36 cellular contexts compared by ENCODE assay signal in the genomic region with DNA sequence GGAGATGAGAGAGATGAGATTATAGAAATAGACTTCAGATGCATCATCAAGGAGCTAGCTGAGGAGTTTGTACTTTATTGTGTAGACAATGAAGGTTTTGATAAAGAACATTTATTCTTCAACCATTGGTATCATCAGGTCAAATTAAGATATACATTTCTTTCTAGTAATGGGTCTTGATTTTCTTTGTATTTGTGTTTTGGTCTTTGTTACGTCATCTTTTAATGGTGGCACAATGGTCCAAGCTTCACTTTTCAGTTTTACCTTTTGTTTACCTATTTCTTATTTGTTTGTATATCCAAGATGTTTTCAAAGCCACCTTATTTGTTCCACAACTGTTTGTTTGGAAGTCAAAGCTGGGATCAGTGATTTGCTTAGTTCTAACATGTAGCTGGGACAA. TPM values are rescaled to one million over a fixed set of nuclear protein-coding genes. Genes with fewer than 3 reads are reported as not detected.
"Had no signal": no experiment of that assay in that cellular context is flagged by ENCODE, and none has a peak within 500 bp of the region (broad histone marks: within the 10 kb centered on the region; RNA-seq: fewer than 3 reads in every experiment).

No MANE protein-coding gene starts in this region.

- H3K27ac ChIP-seq: adrenal gland, body of pancreas, brain microvascular endothelial cell, breast epithelium, VCaP had no signal

- H3K4me1 ChIP-seq: adrenal gland, body of pancreas, breast epithelium had no signal

- H3K9me3 ChIP-seq: adrenal gland, body of pancreas, breast epithelium had no signal

- H3K36me3 ChIP-seq: adrenal gland, brain microvascular endothelial cell, breast epithelium had no signal

- H3K27me3 ChIP-seq: adrenal gland, body of pancreas, brain microvascular endothelial cell, breast epithelium had no signal

- DNase-seq: activated B cell treated with CpG ODN at 0.5 μM for 24 hours; activated CD4-positive, alpha-beta memory T cell treated with anti-CD3 and anti-CD28 coated beads for 36 hours; activated CD4-positive, alpha-beta T cell treated with anti-CD3 and anti-CD28 coated beads for 4 hours; activated CD4-positive, alpha-beta T cell treated with anti-CD3 and anti-CD28 coated beads, Interleukin-2, amount 10 ng/mL, durations not matched to agents 24 days and 14 days; activated CD4-positive, alpha-beta T cell treated with anti-CD3 and anti-CD28 coated beads, Interleukin-2, amount 50 U/mL, for 1 hour; activated CD4-positive, alpha-beta T cell treated with anti-CD3 and anti-CD28 coated beads, Interleukin-2, amount 50 U/mL, for 4 hours; activated CD4-positive, CD25-positive, alpha-beta regulatory T cell treated with anti-CD3 and anti-CD28 coated beads, Interleukin-2, amount 50 U/mL, for 72 hours; activated CD8-positive, alpha-beta memory T cell treated with anti-CD3 and anti-CD28 coated beads, Interleukin-2, amount 50 U/mL, for 4 hours; activated CD8-positive, alpha-beta T cell treated with anti-CD3 and anti-CD28 coated beads for 36 hours; activated effector memory CD4-positive, alpha-beta T cell treated with anti-CD3 and anti-CD28 coated beads, Interleukin-2, amount 50 U/mL, for 16 hours; activated gamma-delta T cell treated with Interleukin-2 at 50 U/mL for 16 hours; activated naive CD4-positive, alpha-beta T cell; activated naive CD4-positive, alpha-beta T cell treated with anti-CD3 and anti-CD28 coated beads for 36 hours; activated naive CD4-positive, alpha-beta T cell treated with anti-CD3 and anti-CD28 coated beads, Interleukin-2, amount 50 U/mL, for 16 hours; activated naive CD8-positive, alpha-beta T cell treated with anti-CD3 and anti-CD28 coated beads for 36 hours; activated T-cell treated with anti-CD3 and anti-CD28 coated beads for 4 hours; activated T-cell treated with anti-CD3 and anti-CD28 coated beads, Interleukin-2, amount 50 U/mL, for 1 hour; activated T-cell treated with anti-CD3 and anti-CD28 coated beads, Interleukin-2, amount 50 U/mL, for 4 hours; activated T-cell treated with anti-CD3 and anti-CD28 coated beads, Interleukin-2, amount 50 U/mL, for 72 hours; adrenal gland; amniotic stem cell; aorta; body of pancreas; brain microvascular endothelial cell; central memory CD4-positive, alpha-beta T cell; T-helper 2 cell; T-helper 9 cell had no signal

- FAIRE-seq: astrocyte, colon, TTC549 had no signal

- ATAC-seq: activated CD8-positive, alpha-beta T cell treated with anti-CD3 and anti-CD28 coated beads for 36 hours; activated naive CD4-positive, alpha-beta T cell treated with anti-CD3 and anti-CD28 coated beads, Interleukin-2, amount 50 U/mL, for 72 hours; activated T-cell treated with anti-CD3 and anti-CD28 coated beads, Interleukin-2, amount 50 U/mL, for 4 hours; activated T-cell treated with anti-CD3 and anti-CD28 coated beads, Interleukin-2, amount 50 U/mL, for 72 hours; activated T-helper 17 cell treated with anti-CD3 and anti-CD28 coated beads, Interleukin-2, amount 50 U/mL, for 72 hours; body of pancreas had no signal

- H3K4me3 ChIP-seq: adrenal gland, body of pancreas, breast epithelium had no signal

RNA-seq across cellular contexts. Expression of a gene that starts 44.5 kb away (rescaled TPM):
- total RNA-seq: activated B cell treated with CpG ODN at 0.5 μM for 24 hours; activated CD4-positive, alpha-beta memory T cell treated with anti-CD3 and anti-CD28 coated beads for 36 hours; activated CD4-positive, alpha-beta T cell treated with anti-CD3 and anti-CD28 coated beads, Interleukin-2, amount 10 ng/mL, durations not matched to agents 24 days and 14 days; activated CD8-positive, alpha-beta memory T cell treated with anti-CD3 and anti-CD28 coated beads for 36 hours; activated CD8-positive, alpha-beta T cell treated with anti-CD3 and anti-CD28 coated beads for 36 hours; activated naive CD4-positive, alpha-beta T cell treated with anti-CD3 and anti-CD28 coated beads for 36 hours; activated naive CD4-positive, alpha-beta T cell treated with anti-CD3 and anti-CD28 coated beads, Interleukin-2, amount 50 U/mL, for 72 hours; activated naive CD8-positive, alpha-beta T cell treated with anti-CD3 and anti-CD28 coated beads for 36 hours; activated T-cell treated with anti-CD3 and anti-CD28 coated beads, Interleukin-2, amount 50 U/mL, for 4 hours; activated T-cell treated with anti-CD3 and anti-CD28 coated beads, Interleukin-2, amount 50 U/mL, for 72 hours; activated T-helper 1 cell treated with anti-CD3 and anti-CD28 coated beads, Interleukin-12 subunit alpha, Interleukin-12 subunit beta, Interleukin-2, Interleukin-4 antibody, amounts not matched to agents 30 ng/mL and 10 ng/mL and 1 ng/mL, durations not matched to agents 14 hours and 24 hours and 36 hours; activated T-helper 17 cell treated with anti-CD3 and anti-CD28 coated beads, Interleukin-2, amount 50 U/mL, for 72 hours had no signal
